25 cellular contexts compared by ENCODE assay signal in genomic region chr12:80684077-80684495, GRCh38. TPM values are rescaled to one million over a fixed set of nuclear protein-coding genes. Genes with fewer than 3 reads are reported as not detected.
DNase-seq lines count a peak whose midpoint lies in the region; ATAC-seq and TF ChIP-seq lines count a peak whose summit lies in the region.
"Had no signal": no experiment of that assay in that cellular context is flagged by ENCODE, and none has a peak within 500 bp of the region (broad histone marks: within the 10 kb centered on the region; RNA-seq: fewer than 3 reads in every experiment).

No MANE protein-coding gene starts in this region.

- H3K9ac ChIP-seq in HUES48 (ENCODE audit: low read depth, low read length): peak overlapping the region; percentile 61

- H3K36me3 Mint-ChIP-seq in mesothelial cell of epicardium: no peaks in the 10 kb centered on the region
- H3K36me3 Mint-ChIP-seq: CD4-positive, CD25-positive, alpha-beta regulatory T cell; stimulated activated naive B cell treated with anti-CD40 and anti-IgM and Interleukin-4, amounts not matched to agents 10 μg/mL and 1 μg/mL and 100 μg/mL, for 72 hours had no signal

- peak overlapping the region; percentile 87 for H3K27ac ChIP-seq in HUES48 (ENCODE audit: low read depth, low read length)
- H3K27ac ChIP-seq: cardiac muscle cell had no signal

- DNase-seq in NCI-H510A (lab: John Stamatoyannopoulos, UW): peak; percentile 89
- peak; percentile 40 for DNase-seq in epithelial cell of esophagus (ENCODE audit: low read depth)
- DNase-seq in mesothelial cell of epicardium (ENCODE audit: low spot score in 2 of 2, unreplicated experiment in 2 of 2): no peak
- DNase-seq in COLO668 (lab: John Stamatoyannopoulos, UW; ENCODE audit: unreplicated experiment): no peak
- no peak for DNase-seq in activated T-cell treated with anti-CD3 and anti-CD28 coated beads, Interleukin-2, amount 50 U/mL, for 48 hours
- DNase-seq in activated CD4-positive, CD25-positive, alpha-beta regulatory T cell treated with anti-CD3 and anti-CD28 coated beads, Interleukin-2, amount 50 U/mL, for 72 hours: no peak
- DNase-seq: activated B cell treated with CpG ODN at 0.5 μM for 24 hours; activated CD8-positive, alpha-beta T cell treated with anti-CD3 and anti-CD28 coated beads for 36 hours; activated naive CD4-positive, alpha-beta T cell; activated T-cell treated with anti-CD3 and anti-CD28 coated beads, Interleukin-2, amount 50 U/mL, for 1 hour; CD4-positive, CD25-positive, alpha-beta regulatory T cell; DMS53; head of caudate nucleus; NCI-H1694 treated with DMSO at 0.1 percent for 48 hours; NCI-H446 treated with DMSO at 0.1 percent for 48 hours; stimulated activated CD4-positive, alpha-beta T cell treated with anti-CD3 and anti-CD28 coated beads, Interleukin-2, amount 100 ng/mL, for 48 hours; stimulated activated naive B cell treated with anti-CD40 and anti-IgM and Interleukin-4, amounts not matched to agents 10 μg/mL and 1 μg/mL and 100 μg/mL, for 72 hours had no signal

- peaks cover 29% of the 10 kb centered on the region for H3K4me1 ChIP-seq in HUES48 (ENCODE audit: control insufficient read depth, insufficient read depth, low read length)
- H3K4me1 ChIP-seq: HAP-1 had no signal

- H3K4me3 ChIP-seq in HUES48 (ENCODE audit: low read depth, low read length) (peak overlapping the region; percentile 46), epithelial cell of esophagus (ENCODE audit: low read length) (no peak overlapping the region)
- H3K4me3 ChIP-seq: cardiac muscle cell, HAP-1 had no signal

- H3K9me3 ChIP-seq in HUES48 (ENCODE audit: control insufficient read depth, insufficient read depth, low read length): no peaks in the 10 kb centered on the region
- H3K9me3 ChIP-seq: HAP-1 had no signal

- H3K4me3 Mint-ChIP-seq in mesothelial cell of epicardium: peak overlapping the region; percentile 39
- H3K4me3 Mint-ChIP-seq: activated B cell treated with CpG ODN at 0.5 μM for 24 hours; activated CD8-positive, alpha-beta T cell treated with anti-CD3 and anti-CD28 coated beads for 36 hours; CD4-positive, CD25-positive, alpha-beta regulatory T cell; stimulated activated naive B cell treated with anti-CD40 and anti-IgM and Interleukin-4, amounts not matched to agents 10 μg/mL and 1 μg/mL and 100 μg/mL, for 72 hours; T-helper 2 cell treated with Interferon-gamma antibody and Interleukin-4, amounts not matched to agents 5 μg/mL and 100 μg/mL, for 36 hours had no signal

- H3K27me3 Mint-ChIP-seq in mesothelial cell of epicardium (ENCODE audit: low read depth): no peaks in the 10 kb centered on the region
- H3K27me3 Mint-ChIP-seq: activated B cell treated with CpG ODN at 0.5 μM for 24 hours; activated CD8-positive, alpha-beta T cell treated with anti-CD3 and anti-CD28 coated beads for 36 hours; CD4-positive, CD25-positive, alpha-beta regulatory T cell; stimulated activated naive B cell treated with anti-CD40 and anti-IgM and Interleukin-4, amounts not matched to agents 10 μg/mL and 1 μg/mL and 100 μg/mL, for 72 hours had no signal

- H3K4me1 Mint-ChIP-seq in mesothelial cell of epicardium: peaks cover 4% of the 10 kb centered on the region
- H3K4me1 Mint-ChIP-seq: activated B cell treated with CpG ODN at 0.5 μM for 24 hours; CD4-positive, CD25-positive, alpha-beta regulatory T cell; stimulated activated naive B cell treated with anti-CD40 and anti-IgM and Interleukin-4, amounts not matched to agents 10 μg/mL and 1 μg/mL and 100 μg/mL, for 72 hours had no signal

- no peak for ATAC-seq in HG02870 (IDR thresholded peaks at IDR 0.05; ENCODE audit: unreplicated experiment)
- ATAC-seq: activated CD8-positive, alpha-beta T cell treated with anti-CD3 and anti-CD28 coated beads for 36 hours; stimulated activated naive B cell treated with anti-CD40 and anti-IgM and Interleukin-4, amounts not matched to agents 10 μg/mL and 1 μg/mL and 100 μg/mL, for 72 hours had no signal

- no peaks in the 10 kb centered on the region for H3K36me3 ChIP-seq in HUES48 (ENCODE audit: control insufficient read depth, insufficient read depth, low read length)
- H3K36me3 ChIP-seq: cardiac muscle cell, HAP-1 had no signal

- no peak overlapping the region for H3K27ac Mint-ChIP-seq in mesothelial cell of epicardium
- H3K27ac Mint-ChIP-seq: activated B cell treated with CpG ODN at 0.5 μM for 24 hours; activated CD8-positive, alpha-beta T cell treated with anti-CD3 and anti-CD28 coated beads for 36 hours; CD4-positive, CD25-positive, alpha-beta regulatory T cell; stimulated activated naive B cell treated with anti-CD40 and anti-IgM and Interleukin-4, amounts not matched to agents 10 μg/mL and 1 μg/mL and 100 μg/mL, for 72 hours; T-helper 2 cell treated with Interferon-gamma antibody and Interleukin-4, amounts not matched to agents 5 μg/mL and 100 μg/mL, for 36 hours had no signal

- peaks cover 11% of the 10 kb centered on the region for H3K9me3 Mint-ChIP-seq in mesothelial cell of epicardium
- H3K9me3 Mint-ChIP-seq: activated B cell treated with CpG ODN at 0.5 μM for 24 hours; activated CD8-positive, alpha-beta T cell treated with anti-CD3 and anti-CD28 coated beads for 36 hours; T-helper 2 cell treated with Interferon-gamma antibody and Interleukin-4, amounts not matched to agents 5 μg/mL and 100 μg/mL, for 36 hours had no signal

- TF ChIP-seq CTCF in epithelial cell of esophagus (IDR thresholded peaks at IDR 0.05; ENCODE audit: insufficient read depth, low read depth, low read length, missing control alignments): no peak
- TF ChIP-seq CTCF in mesothelial cell of epicardium (IDR thresholded peaks at IDR 0.05; ENCODE audit: unreplicated experiment): no peak

- no peaks in the 10 kb centered on the region for H3K27me3 ChIP-seq in HUES48 (ENCODE audit: control insufficient read depth, insufficient read depth, low read length)
- H3K27me3 ChIP-seq: cardiac muscle cell had no signal

RNA-seq across cellular contexts. Expression of gene MYF6, which starts 23.3 kb away (rescaled TPM):
- total RNA-seq in mesothelial cell of epicardium: 0.16 to 0.22 TPM (median 0.20 TPM) in 3 replicates
- total RNA-seq: activated B cell treated with CpG ODN at 0.5 μM for 24 hours; activated CD8-positive, alpha-beta T cell treated with anti-CD3 and anti-CD28 coated beads for 36 hours; cardiac muscle cell; CD4-positive, CD25-positive, alpha-beta regulatory T cell; HT-29; kidney epithelial cell; lung microvascular endothelial cell had no signal

RNA-seq across cellular contexts. Expression of gene MYF5, which starts 32.6 kb away (rescaled TPM):
- not detected in 3 replicates for total RNA-seq in mesothelial cell of epicardium
- total RNA-seq: activated B cell treated with CpG ODN at 0.5 μM for 24 hours; activated CD8-positive, alpha-beta T cell treated with anti-CD3 and anti-CD28 coated beads for 36 hours; cardiac muscle cell; CD4-positive, CD25-positive, alpha-beta regulatory T cell; HT-29; kidney epithelial cell; lung microvascular endothelial cell had no signal

Comparison
In these comparisons a context has a peak if more than half of its experiments do, and no peak if none do; other contexts are left out.
1. DNase-seq: peak in NCI-H510A (single experiment) and epithelial cell of esophagus (single experiment); none in mesothelial cell of epicardium (0 of 2), COLO668 (single experiment), activated T-cell treated with anti-CD3 and anti-CD28 coated beads, Interleukin-2, amount 50 U/mL, for 48 hours (0 of 2) and activated CD4-positive, CD25-positive, alpha-beta regulatory T cell treated with anti-CD3 and anti-CD28 coated beads, Interleukin-2, amount 50 U/mL, for 72 hours (single experiment).